In the genomic region with DNA sequence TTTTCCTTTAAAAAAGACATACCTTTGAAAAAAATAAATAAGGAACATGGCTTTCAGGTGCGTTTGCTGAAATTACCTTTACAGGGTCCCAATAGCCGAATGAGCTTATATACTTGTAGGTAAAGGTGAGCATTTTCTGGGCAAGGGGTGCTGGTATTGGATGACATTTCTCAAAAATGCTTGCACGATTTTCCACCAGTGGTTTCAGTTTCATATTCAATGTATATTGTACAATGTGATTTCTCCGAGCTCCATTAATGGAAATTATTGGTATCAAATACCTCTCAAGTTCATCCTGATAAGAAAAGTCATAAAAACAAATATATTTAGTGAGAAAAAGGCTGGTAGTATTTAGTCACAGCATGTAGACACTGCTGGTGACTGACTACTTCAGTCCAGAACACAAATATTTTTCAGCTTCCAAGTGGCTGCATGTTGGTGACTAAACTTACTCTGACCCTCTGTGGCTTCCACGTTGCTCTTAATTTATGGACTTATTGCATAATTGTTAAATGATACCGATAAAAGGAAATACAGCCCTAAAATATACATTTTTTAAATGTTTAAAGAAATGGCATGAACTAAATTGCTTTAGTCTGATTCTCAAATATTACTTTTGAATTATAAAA, we compare ENCODE assay signal across 1 cellular context.
TF ChIP-seq lines count a peak whose summit lies in the region.

No MANE protein-coding gene starts in this region.

TF ChIP-seq in HepG2, 621 proteins besides CTCF, POLR2A, EP300 and RAD21:
- TF ChIP-seq, protein P1, sequence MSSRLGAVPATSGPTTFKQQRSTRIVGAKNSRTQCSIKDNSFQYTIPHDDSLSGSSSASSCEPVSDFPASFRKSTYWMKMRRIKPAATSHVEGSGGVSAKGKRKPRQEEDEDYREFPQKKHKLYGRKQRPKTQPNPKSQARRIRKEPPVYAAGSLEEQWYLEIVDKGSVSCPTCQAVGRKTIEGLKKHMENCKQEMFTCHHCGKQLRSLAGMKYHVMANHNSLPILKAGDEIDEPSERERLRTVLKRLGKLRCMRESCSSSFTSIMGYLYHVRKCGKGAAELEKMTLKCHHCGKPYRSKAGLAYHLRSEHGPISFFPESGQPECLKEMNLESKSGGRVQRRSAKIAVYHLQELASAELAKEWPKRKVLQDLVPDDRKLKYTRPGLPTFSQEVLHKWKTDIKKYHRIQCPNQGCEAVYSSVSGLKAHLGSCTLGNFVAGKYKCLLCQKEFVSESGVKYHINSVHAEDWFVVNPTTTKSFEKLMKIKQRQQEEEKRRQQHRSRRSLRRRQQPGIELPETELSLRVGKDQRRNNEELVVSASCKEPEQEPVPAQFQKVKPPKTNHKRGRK (CRISPR knock-in tag; IDR thresholded peaks at IDR 0.05), result no peak
- TF ChIP-seq ZNF7 (CRISPR knock-in tag; IDR thresholded peaks at IDR 0.05) (no peak), SMARCE1 (IDR thresholded peaks at IDR 0.05; ENCODE audit: borderline replicate concordance) (no peak), ZNF460 (CRISPR knock-in tag; IDR thresholded peaks at IDR 0.05; ENCODE audit: borderline replicate concordance) (no peak), KMT2B (CRISPR knock-in tag; IDR thresholded peaks at IDR 0.05) (no peak), KDM3A (CRISPR knock-in tag; IDR thresholded peaks at IDR 0.05; ENCODE audit: low read depth) (no peak), ZNF562 (CRISPR knock-in tag; IDR thresholded peaks at IDR 0.05; ENCODE audit: borderline replicate concordance) (no peak), ELF4 (CRISPR knock-in tag; IDR thresholded peaks at IDR 0.05; ENCODE audit: borderline replicate concordance) (no peak), ZNF629 (CRISPR knock-in tag; conservative IDR thresholded peaks at IDR 0.05) (no peak), ZNF552 (CRISPR knock-in tag; IDR thresholded peaks at IDR 0.05; ENCODE audit: borderline replicate concordance) (no peak), CBX2 (IDR thresholded peaks at IDR 0.05; ENCODE audit: low read depth, low read length) (no peak), CBX2 (CRISPR knock-in tag; IDR thresholded peaks at IDR 0.05; ENCODE audit: low read depth) (no peak)
- TF ChIP-seq, protein P2, sequence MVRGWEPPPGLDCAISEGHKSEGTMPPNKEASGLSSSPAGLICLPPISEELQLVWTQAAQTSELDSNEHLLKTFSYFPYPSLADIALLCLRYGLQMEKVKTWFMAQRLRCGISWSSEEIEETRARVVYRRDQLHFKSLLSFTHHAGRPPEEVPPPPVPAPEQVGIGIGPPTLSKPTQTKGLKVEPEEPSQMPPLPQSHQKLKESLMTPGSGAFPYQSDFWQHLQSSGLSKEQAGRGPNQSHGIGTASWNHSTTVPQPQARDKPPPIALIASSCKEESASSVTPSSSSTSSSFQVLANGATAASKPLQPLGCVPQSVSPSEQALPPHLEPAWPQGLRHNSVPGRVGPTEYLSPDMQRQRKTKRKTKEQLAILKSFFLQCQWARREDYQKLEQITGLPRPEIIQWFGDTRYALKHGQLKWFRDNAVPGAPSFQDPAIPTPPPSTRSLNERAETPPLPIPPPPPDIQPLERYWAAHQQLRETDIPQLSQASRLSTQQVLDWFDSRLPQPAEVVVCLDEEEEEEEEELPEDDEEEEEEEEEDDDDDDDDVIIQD (CRISPR knock-in tag; IDR thresholded peaks at IDR 0.05; ENCODE audit: low read depth), result no peak
- TF ChIP-seq, protein P3, sequence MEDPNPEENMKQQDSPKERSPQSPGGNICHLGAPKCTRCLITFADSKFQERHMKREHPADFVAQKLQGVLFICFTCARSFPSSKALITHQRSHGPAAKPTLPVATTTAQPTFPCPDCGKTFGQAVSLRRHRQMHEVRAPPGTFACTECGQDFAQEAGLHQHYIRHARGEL (CRISPR knock-in tag; IDR thresholded peaks at IDR 0.05), result no peak
- TF ChIP-seq, protein P4, sequence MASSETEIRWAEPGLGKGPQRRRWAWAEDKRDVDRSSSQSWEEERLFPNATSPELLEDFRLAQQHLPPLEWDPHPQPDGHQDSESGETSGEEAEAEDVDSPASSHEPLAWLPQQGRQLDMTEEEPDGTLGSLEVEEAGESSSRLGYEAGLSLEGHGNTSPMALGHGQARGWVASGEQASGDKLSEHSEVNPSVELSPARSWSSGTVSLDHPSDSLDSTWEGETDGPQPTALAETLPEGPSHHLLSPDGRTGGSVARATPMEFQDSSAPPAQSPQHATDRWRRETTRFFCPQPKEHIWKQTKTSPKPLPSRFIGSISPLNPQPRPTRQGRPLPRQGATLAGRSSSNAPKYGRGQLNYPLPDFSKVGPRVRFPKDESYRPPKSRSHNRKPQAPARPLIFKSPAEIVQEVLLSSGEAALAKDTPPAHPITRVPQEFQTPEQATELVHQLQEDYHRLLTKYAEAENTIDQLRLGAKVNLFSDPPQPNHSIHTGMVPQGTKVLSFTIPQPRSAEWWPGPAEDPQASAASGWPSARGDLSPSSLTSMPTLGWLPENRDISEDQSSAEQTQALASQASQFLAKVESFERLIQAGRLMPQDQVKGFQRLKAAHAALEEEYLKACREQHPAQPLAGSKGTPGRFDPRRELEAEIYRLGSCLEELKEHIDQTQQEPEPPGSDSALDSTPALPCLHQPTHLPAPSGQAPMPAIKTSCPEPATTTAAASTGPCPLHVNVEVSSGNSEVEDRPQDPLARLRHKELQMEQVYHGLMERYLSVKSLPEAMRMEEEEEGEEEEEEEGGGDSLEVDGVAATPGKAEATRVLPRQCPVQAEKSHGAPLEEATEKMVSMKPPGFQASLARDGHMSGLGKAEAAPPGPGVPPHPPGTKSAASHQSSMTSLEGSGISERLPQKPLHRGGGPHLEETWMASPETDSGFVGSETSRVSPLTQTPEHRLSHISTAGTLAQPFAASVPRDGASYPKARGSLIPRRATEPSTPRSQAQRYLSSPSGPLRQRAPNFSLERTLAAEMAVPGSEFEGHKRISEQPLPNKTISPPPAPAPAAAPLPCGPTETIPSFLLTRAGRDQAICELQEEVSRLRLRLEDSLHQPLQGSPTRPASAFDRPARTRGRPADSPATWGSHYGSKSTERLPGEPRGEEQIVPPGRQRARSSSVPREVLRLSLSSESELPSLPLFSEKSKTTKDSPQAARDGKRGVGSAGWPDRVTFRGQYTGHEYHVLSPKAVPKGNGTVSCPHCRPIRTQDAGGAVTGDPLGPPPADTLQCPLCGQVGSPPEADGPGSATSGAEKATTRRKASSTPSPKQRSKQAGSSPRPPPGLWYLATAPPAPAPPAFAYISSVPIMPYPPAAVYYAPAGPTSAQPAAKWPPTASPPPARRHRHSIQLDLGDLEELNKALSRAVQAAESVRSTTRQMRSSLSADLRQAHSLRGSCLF (CRISPR knock-in tag; IDR thresholded peaks at IDR 0.05; ENCODE audit: borderline replicate concordance), result no peak
- TF ChIP-seq, protein P5, sequence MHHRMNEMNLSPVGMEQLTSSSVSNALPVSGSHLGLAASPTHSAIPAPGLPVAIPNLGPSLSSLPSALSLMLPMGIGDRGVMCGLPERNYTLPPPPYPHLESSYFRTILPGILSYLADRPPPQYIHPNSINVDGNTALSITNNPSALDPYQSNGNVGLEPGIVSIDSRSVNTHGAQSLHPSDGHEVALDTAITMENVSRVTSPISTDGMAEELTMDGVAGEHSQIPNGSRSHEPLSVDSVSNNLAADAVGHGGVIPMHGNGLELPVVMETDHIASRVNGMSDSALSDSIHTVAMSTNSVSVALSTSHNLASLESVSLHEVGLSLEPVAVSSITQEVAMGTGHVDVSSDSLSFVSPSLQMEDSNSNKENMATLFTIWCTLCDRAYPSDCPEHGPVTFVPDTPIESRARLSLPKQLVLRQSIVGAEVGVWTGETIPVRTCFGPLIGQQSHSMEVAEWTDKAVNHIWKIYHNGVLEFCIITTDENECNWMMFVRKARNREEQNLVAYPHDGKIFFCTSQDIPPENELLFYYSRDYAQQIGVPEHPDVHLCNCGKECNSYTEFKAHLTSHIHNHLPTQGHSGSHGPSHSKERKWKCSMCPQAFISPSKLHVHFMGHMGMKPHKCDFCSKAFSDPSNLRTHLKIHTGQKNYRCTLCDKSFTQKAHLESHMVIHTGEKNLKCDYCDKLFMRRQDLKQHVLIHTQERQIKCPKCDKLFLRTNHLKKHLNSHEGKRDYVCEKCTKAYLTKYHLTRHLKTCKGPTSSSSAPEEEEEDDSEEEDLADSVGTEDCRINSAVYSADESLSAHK (CRISPR knock-in tag; IDR thresholded peaks at IDR 0.05; ENCODE audit: borderline replicate concordance), result no peak
- TF ChIP-seq, protein P6, sequence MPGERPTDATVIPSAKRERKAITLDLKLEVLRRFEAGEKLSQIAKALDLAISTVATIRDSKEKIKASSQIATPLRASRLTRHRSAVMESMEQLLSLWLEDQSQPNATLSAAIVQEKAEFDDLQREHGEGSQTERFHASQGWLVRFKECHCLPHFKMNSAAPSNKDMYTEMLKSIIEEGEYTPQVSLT (CRISPR knock-in tag; IDR thresholded peaks at IDR 0.05; ENCODE audit: borderline replicate concordance, low read depth), result no peak
- TF ChIP-seq, protein P7, sequence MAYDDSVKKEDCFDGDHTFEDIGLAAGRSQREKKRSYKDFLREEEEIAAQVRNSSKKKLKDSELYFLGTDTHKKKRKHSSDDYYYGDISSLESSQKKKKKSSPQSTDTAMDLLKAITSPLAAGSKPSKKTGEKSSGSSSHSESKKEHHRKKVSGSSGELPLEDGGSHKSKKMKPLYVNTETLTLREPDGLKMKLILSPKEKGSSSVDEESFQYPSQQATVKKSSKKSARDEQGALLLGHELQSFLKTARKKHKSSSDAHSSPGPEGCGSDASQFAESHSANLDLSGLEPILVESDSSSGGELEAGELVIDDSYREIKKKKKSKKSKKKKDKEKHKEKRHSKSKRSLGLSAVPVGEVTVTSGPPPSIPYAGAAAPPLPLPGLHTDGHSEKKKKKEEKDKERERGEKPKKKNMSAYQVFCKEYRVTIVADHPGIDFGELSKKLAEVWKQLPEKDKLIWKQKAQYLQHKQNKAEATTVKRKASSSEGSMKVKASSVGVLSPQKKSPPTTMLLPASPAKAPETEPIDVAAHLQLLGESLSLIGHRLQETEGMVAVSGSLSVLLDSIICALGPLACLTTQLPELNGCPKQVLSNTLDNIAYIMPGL (CRISPR knock-in tag; IDR thresholded peaks at IDR 0.05; ENCODE audit: borderline replicate concordance in 1 of 2, low read depth in 1 of 2), result no peak
